ENCODE assay signal across 8 cellular contexts in the genomic region with DNA sequence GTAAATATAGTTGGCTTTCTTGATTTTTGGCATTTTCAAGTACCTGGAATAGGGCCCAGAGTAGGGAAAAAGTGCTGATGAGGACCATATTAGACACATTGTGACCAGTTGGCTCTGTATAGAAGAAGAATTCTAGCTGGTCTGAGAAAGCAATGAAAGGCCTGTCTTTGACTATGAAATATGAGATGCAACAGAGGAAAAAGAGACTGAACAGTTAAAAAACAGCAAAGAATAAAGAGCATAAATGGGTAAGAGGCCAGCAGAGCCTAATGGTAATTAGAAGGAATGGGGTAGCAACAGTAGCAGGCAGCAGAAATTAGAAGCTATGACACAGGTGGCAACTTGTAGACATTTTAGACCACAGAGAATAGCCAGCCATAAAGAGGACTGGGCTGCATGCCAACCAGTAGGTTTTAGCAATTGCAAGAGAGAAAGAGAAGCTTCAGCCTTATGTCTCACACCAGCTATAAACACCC.
DNase-seq lines count a peak whose midpoint lies in the region; TF ChIP-seq lines count a peak whose summit lies in the region.

No MANE protein-coding gene starts in this region.

- POLR2A ChIA-PET in MCF 10A (lab: Yijun Ruan, JAX): interaction anchor here (0.6 to 1.2 kb wide), 5 partner anchors 10 to 58 kb away, joined by 3 to 4 read pairs (median 3); no protein-coding TSS in a partner anchor

- CTCF ChIA-PET in MCF 10A (lab: Yijun Ruan, JAX): interaction anchor here (0.7 to 1.5 kb wide), 4 partner anchors 9 to 156 kb away, joined by 3 to 4 read pairs (median 4); no protein-coding TSS in a partner anchor

- H3K4me2 ChIP-seq in osteoblast (ENCODE audit: insufficient read depth, low read length): no peak overlapping the region

- no peaks in the 10 kb centered on the region for H3K27me3 ChIP-seq in breast epithelium
- no peaks in the 10 kb centered on the region for H3K27me3 ChIP-seq in osteoblast (ENCODE audit: insufficient read depth, low read length)

- no peak overlapping the region for H3K27ac Mint-ChIP-seq in MCF 10A (ENCODE audit: low read depth, unreplicated experiment)
- H3K27ac Mint-ChIP-seq in CD14-positive monocyte: peak overlapping the region in 1 of 7 donors; percentile 21

- H3K9me3 Mint-ChIP-seq in MCF 10A (ENCODE audit: unreplicated experiment): no peaks in the 10 kb centered on the region
- H3K9me3 Mint-ChIP-seq in CD14-positive monocyte: peaks cover 0 to 4% (median 1%) of the 10 kb centered on the region in 7 donors

- H3K4me1 ChIP-seq in breast epithelium (no peaks in the 10 kb centered on the region), osteoblast (ENCODE audit: insufficient read depth, low read length) (no peaks in the 10 kb centered on the region)

- H3K27ac ChIP-seq in breast epithelium (no peak overlapping the region), osteoblast (ENCODE audit: low read depth, low read length) (no peak overlapping the region)

- H3K79me2 ChIP-seq in osteoblast (ENCODE audit: insufficient read depth, low read length): peaks cover 11% of the 10 kb centered on the region

- BruUV-seq in MCF 10A (replicated peaks; lab: Mats Ljungman, UMichigan): no TSS peak

- H3K4me1 Mint-ChIP-seq in MCF 10A (ENCODE audit: insufficient read depth, unreplicated experiment) (peaks cover 8% of the 10 kb centered on the region), CD14-positive monocyte (peaks cover 13% of the 10 kb centered on the region)

- no peak overlapping the region for H2AFZ ChIP-seq in osteoblast (ENCODE audit: low read length)

- no peaks in the 10 kb centered on the region for H3K9me3 ChIP-seq in breast epithelium
- no peaks in the 10 kb centered on the region for H3K9me3 ChIP-seq in osteoblast (ENCODE audit: low read depth, low read length)

- peaks cover 20% of the 10 kb centered on the region for H3K36me3 Mint-ChIP-seq in MCF 10A (ENCODE audit: insufficient read depth, unreplicated experiment)
- peaks cover 10 to 13% of the 10 kb centered on the region in 2 donors for H3K36me3 Mint-ChIP-seq in CD14-positive monocyte

- H3K36me3 ChIP-seq in breast epithelium (no peaks in the 10 kb centered on the region), osteoblast (ENCODE audit: insufficient read depth, low read length) (no peaks in the 10 kb centered on the region)

- DNase-seq in MCF 10A (ENCODE audit: unreplicated experiment): peak; percentile 75
- DNase-seq in breast epithelium (ENCODE audit: low spot score in 2 of 2): no peak
- DNase-seq in MV-4-11 (lab: John Stamatoyannopoulos, UW): peak; percentile 82
- peak; percentile 84 for DNase-seq in SHP77 treated with DMSO at 0.1 percent for 48 hours (lab: John Stamatoyannopoulos, UW)
- peak; percentile 48 for DNase-seq in osteoblast (ENCODE audit: insufficient read length, low spot score, missing footprints)
- DNase-seq in islet precursor cell: no peak
- DNase-seq in CD14-positive monocyte (ENCODE audit: low spot score): no peak
- no peak for DNase-seq in globus pallidus (ENCODE audit: low spot score)

- H3K4me3 ChIP-seq in breast epithelium: no peak overlapping the region
- H3K4me3 ChIP-seq in osteoblast (ENCODE audit: insufficient read depth, low read length): no peak overlapping the region

- no peak overlapping the region for H3K4me3 Mint-ChIP-seq in MCF 10A (ENCODE audit: unreplicated experiment)
- no peak overlapping the region for H3K4me3 Mint-ChIP-seq in CD14-positive monocyte

- TF ChIP-seq POLR2A in breast epithelium (IDR thresholded peaks at IDR 0.05): no peak

- peaks cover 7% of the 10 kb centered on the region for H4K20me1 ChIP-seq in osteoblast (ENCODE audit: insufficient read depth, low read length)

- TF ChIP-seq CTCF in MCF 10A (IDR thresholded peaks at IDR 0.05; ENCODE audit: unreplicated experiment) (no peak), breast epithelium (IDR thresholded peaks at IDR 0.05) (no peak), osteoblast (IDR thresholded peaks at IDR 0.05; ENCODE audit: extremely low read depth, low read depth, low read length) (no peak), CD14-positive monocyte (IDR thresholded peaks at IDR 0.05) (no peak)

- intact Hi-C loops in MCF 10A (cut with micrococcal nuclease) (no loop called here), breast epithelium (cut with DNase I; ENCODE audit: low total_unique reads) (no loop called here), CD14-positive monocyte (cut with micrococcal nuclease) (no loop called here)

- H3K27me3 Mint-ChIP-seq in MCF 10A (ENCODE audit: insufficient read depth, unreplicated experiment) (no peaks in the 10 kb centered on the region), CD14-positive monocyte (ENCODE audit: low read depth in 3 of 3) (no peaks in the 10 kb centered on the region)

Comparison
In these comparisons a context has a peak if more than half of its experiments do, and no peak if none do; other contexts are left out.
1. DNase-seq: peak in MCF 10A (single experiment), MV-4-11 (single experiment), SHP77 treated with DMSO at 0.1 percent for 48 hours (single experiment) and osteoblast (single experiment); none in breast epithelium (0 of 2), islet precursor cell (single experiment), CD14-positive monocyte (single experiment) and globus pallidus (single experiment).